28 cellular contexts compared by ENCODE assay signal in the genomic region with DNA sequence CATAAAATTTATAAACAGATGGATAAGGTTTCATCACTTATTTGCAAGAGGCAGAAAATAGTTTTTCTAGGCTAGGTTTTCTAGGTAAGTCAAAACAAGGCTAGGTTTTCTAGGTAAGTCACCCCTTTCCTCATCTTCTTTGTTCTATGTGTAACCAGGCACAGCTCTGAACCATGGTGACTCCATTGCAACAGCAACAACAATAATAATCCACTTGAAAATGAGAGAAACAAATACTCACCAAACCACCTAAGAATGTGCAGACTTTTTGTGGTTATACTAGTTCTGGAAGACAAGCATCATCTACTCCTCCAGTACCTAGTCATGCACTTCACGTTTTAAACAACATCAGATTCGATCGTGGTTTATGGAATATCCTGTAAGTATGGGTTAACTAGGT.
"Had no signal": no experiment of that assay in that cellular context is flagged by ENCODE, and none has a peak within 500 bp of the region (broad histone marks: within the 10 kb centered on the region; RNA-seq: fewer than 3 reads in every experiment).

No MANE protein-coding gene starts in this region.

- H3K27ac ChIP-seq: SK-N-MC had no signal

- H3K27me3 Mint-ChIP-seq: activated naive CD4-positive, alpha-beta T cell treated with anti-CD3 and anti-CD28 coated beads, Interleukin-2, amount 50 U/mL, for 24 hours; T-cell had no signal

- H3K4me3 Mint-ChIP-seq: activated CD8-positive, alpha-beta T cell treated with anti-CD3 and anti-CD28 coated beads, Interleukin-2, amount 10 ng/mL, durations not matched to agents 7 days and 5 days; activated naive CD4-positive, alpha-beta T cell treated with anti-CD3 and anti-CD28 coated beads, Interleukin-2, amount 50 U/mL, for 24 hours; dendritic cell treated with granulocyte-macrophage colony-stimulating factor and Interleukin-4, amounts not matched to agents 40 ng/mL and 50 ng/mL, for 4 days; T-cell had no signal

- H3K36me3 Mint-ChIP-seq: activated naive CD4-positive, alpha-beta T cell treated with anti-CD3 and anti-CD28 coated beads, Interleukin-2, amount 50 U/mL, for 24 hours; T-cell had no signal

- DNase-seq: activated CD4-positive, alpha-beta T cell treated with anti-CD3 and anti-CD28 coated beads for 48 hours; activated CD4-positive, alpha-beta T cell treated with anti-CD3 and anti-CD28 coated beads, Interleukin-2, amount 50 U/mL, for 4 hours; activated CD4-positive, CD25-positive, alpha-beta regulatory T cell; activated CD8-positive, alpha-beta memory T cell treated with anti-CD3 and anti-CD28 coated beads, Interleukin-2, amount 50 U/mL, for 48 hours; activated CD8-positive, alpha-beta T cell treated with anti-CD3 and anti-CD28 coated beads, Interleukin-2, amount 10 ng/mL, durations not matched to agents 7 days and 5 days; activated T-cell treated with anti-CD3 and anti-CD28 coated beads, Interleukin-2, amount 50 U/mL, for 48 hours; cerebellar nuclear complex; Karpas-422; MM.1S; NCI-H187 treated with DMSO at 0.1 percent for 48 hours; NCI-H2171 treated with DMSO at 0.1 percent for 48 hours; NCI-H345; NCI-H510A; NCI-H526 treated with DMSO at 0.1 percent for 48 hours; NK-92 treated with Interleukin-12 subunit alpha and Interleukin-12 subunit beta, amount 100 ng/mL, for 24 hours; OCI-M1; RPMI8226; T-cell; T-helper 2 cell; T1000 had no signal

- H3K4me1 Mint-ChIP-seq: activated naive CD4-positive, alpha-beta T cell treated with anti-CD3 and anti-CD28 coated beads, Interleukin-2, amount 50 U/mL, for 24 hours had no signal

- FAIRE-seq: colon, K562, TTC549 had no signal

- ATAC-seq: activated CD8-positive, alpha-beta T cell treated with anti-CD3 and anti-CD28 coated beads, Interleukin-2, amount 10 ng/mL, durations not matched to agents 7 days and 5 days; K562; Panc1; Right ventricle myocardium inferior; T-cell had no signal

- H3K27ac Mint-ChIP-seq: activated CD8-positive, alpha-beta T cell treated with anti-CD3 and anti-CD28 coated beads, Interleukin-2, amount 10 ng/mL, durations not matched to agents 7 days and 5 days; activated naive CD4-positive, alpha-beta T cell treated with anti-CD3 and anti-CD28 coated beads, Interleukin-2, amount 50 U/mL, for 24 hours; dendritic cell treated with granulocyte-macrophage colony-stimulating factor and Interleukin-4, amounts not matched to agents 40 ng/mL and 50 ng/mL, for 4 days; T-cell had no signal

- H3K9me3 Mint-ChIP-seq: activated naive CD4-positive, alpha-beta T cell treated with anti-CD3 and anti-CD28 coated beads, Interleukin-2, amount 50 U/mL, for 24 hours; dendritic cell treated with granulocyte-macrophage colony-stimulating factor and Interleukin-4, amounts not matched to agents 40 ng/mL and 50 ng/mL, for 4 days had no signal
